23 cellular contexts compared by ENCODE assay signal in the genomic region with DNA sequence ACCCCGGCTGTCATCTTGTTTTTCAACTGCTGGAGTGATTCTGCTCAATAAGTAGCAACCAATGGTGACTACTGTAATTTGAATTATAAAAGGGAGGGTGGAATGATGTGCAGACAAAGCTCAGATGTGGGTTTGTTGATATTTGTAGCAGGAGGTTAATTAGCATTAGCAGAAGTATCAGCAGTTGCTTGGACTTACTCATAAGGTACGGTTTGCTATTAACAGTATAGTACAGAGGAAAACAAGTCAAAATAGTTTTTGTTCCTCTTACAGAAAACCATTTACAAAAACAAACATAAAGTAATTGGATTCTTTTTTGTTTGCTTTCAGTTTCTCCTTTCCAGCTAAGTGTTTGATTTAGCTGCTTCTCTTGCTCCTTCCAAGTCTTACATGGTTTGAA.
DNase-seq lines count a peak whose midpoint lies in the region; ATAC-seq and TF ChIP-seq lines count a peak whose summit lies in the region.
"Had no signal": no experiment of that assay in that cellular context is flagged by ENCODE, and none has a peak within 500 bp of the region (broad histone marks: within the 10 kb centered on the region; RNA-seq: fewer than 3 reads in every experiment).

No MANE protein-coding gene starts in this region.

- H3K27ac ChIP-seq in left lung: no peak overlapping the region
- H3K27ac ChIP-seq: A549, BLaER1 had no signal

- no peaks in the 10 kb centered on the region for H3K36me3 ChIP-seq in left lung
- H3K36me3 ChIP-seq: BLaER1 had no signal

- TF ChIP-seq CTCF in left lung (IDR thresholded peaks at IDR 0.05) (no peak), GM10266 (IDR thresholded peaks at IDR 0.05; ENCODE audit: control insufficient read depth, insufficient read depth, low read depth, missing control alignments) (no peak)

- H3K4me1 ChIP-seq in left lung: no peaks in the 10 kb centered on the region
- H3K4me1 ChIP-seq: A549, BLaER1 had no signal

- no peak overlapping the region for H3K4me3 ChIP-seq in left lung
- H3K4me3 ChIP-seq: A549, BLaER1 had no signal

- peak; percentile 33 for DNase-seq in OCI-M1 (lab: John Stamatoyannopoulos, UW)
- DNase-seq in left lung: no peak
- no peak for DNase-seq in NCI-H1694 (lab: John Stamatoyannopoulos, UW)
- no peak for DNase-seq in T-helper 1 cell
- no peak for DNase-seq in GM10266 (ENCODE audit: extremely low spot score)
- DNase-seq in NCI-H748 (lab: John Stamatoyannopoulos, UW; ENCODE audit: unreplicated experiment): no peak
- DNase-seq: Calu3; CD4-positive, alpha-beta memory T cell; DMS79; NCI-H1105; NCI-H1694 treated with DMSO at 0.1 percent for 48 hours; NCI-H2107; NCI-H345; NCI-H524 treated with DMSO at 0.1 percent for 48 hours; RPMI8226; SHP77 treated with DMSO at 0.1 percent for 48 hours; SK-N-SH; T-cell had no signal

- ATAC-seq in GM18519 (IDR thresholded peaks at IDR 0.05; ENCODE audit: low FRiP score, unreplicated experiment): peak; percentile 75
- ATAC-seq in HG03432 (IDR thresholded peaks at IDR 0.05; ENCODE audit: unreplicated experiment): peak; percentile 67
- peak; percentile 85 for ATAC-seq in left lung
- ATAC-seq: A549, HCT116, T-cell had no signal

- intact Hi-C loops in left lung (cut with DNase I): no loop called here

- no peaks in the 10 kb centered on the region for H3K27me3 ChIP-seq in left lung
- H3K27me3 ChIP-seq: BLaER1 had no signal

- H3K9me3 ChIP-seq in left lung: no peaks in the 10 kb centered on the region
- H3K9me3 ChIP-seq: A549, BLaER1, SK-N-SH had no signal
